16 cellular contexts compared by ENCODE assay signal in the genomic region with DNA sequence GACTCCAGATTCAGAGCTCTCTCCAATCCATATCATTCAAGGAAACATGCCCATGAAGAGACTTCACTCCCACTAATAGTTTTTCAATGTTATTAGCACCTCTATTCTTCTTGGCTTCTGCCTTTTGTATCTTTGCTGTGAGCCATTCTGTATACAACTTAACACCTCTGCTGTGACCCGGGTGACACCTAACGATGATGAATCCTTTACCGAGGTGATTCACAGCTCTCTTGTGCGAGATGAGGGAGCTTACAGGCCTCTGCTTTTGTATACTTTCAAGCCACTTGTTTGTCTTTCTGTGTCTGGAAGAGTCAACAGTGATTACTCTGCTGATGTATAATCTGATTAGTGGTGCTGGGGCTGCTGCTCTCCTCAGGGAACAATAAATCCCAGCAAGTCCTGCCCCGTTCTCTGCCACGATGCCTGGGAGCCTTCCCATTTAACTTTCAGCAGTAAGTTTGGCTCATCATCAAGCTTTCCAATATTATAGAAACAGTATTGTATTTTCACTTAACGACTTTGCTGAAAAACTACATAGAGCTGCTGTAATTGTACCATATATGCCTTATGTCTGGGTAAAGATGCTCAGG.
A peak's percentile ranks its signal among the peaks of the same experiment; 100 is the strongest.
DNase-seq lines count a peak whose midpoint lies in the region; ATAC-seq and TF ChIP-seq lines count a peak whose summit lies in the region.
"Had no signal": no experiment of that assay in that cellular context is flagged by ENCODE, and none has a peak within 500 bp of the region (broad histone marks: within the 10 kb centered on the region; RNA-seq: fewer than 3 reads in every experiment).

No MANE protein-coding gene starts in this region.

- H3K4me1 Mint-ChIP-seq in endodermal cell = peaks cover 42% of the 10 kb centered on the region
- H3K4me1 Mint-ChIP-seq: activated CD4-positive, alpha-beta T cell treated with anti-CD3 and anti-CD28 coated beads, Interleukin-2, amount 10 ng/mL, durations not matched to agents 7 days and 5 days had no signal

- peak overlapping the region; percentile 61 for H3K4me3 ChIP-seq in endodermal cell (ENCODE audit: low read length)
- H3K4me3 ChIP-seq in sigmoid colon = no peak overlapping the region
- H3K4me3 ChIP-seq in heart left ventricle = no peak overlapping the region
- H3K4me3 ChIP-seq: ascending aorta had no signal

- H3K27me3 ChIP-seq in endodermal cell (ENCODE audit: control insufficient read depth, insufficient read depth, low read length, poor library complexity, severe bottlenecking) (peaks cover 36% of the 10 kb centered on the region), sigmoid colon (no peaks in the 10 kb centered on the region), heart left ventricle (no peaks in the 10 kb centered on the region)
- H3K27me3 ChIP-seq: ascending aorta had no signal

- H3K36me3 Mint-ChIP-seq in endodermal cell (ENCODE audit: low read depth) = no peaks in the 10 kb centered on the region

- peaks cover 36% of the 10 kb centered on the region for H3K27me3 Mint-ChIP-seq in endodermal cell (ENCODE audit: insufficient read depth)
- H3K27me3 Mint-ChIP-seq: activated CD4-positive, alpha-beta T cell treated with anti-CD3 and anti-CD28 coated beads, Interleukin-2, amount 10 ng/mL, durations not matched to agents 7 days and 5 days had no signal

- TF ChIP-seq POLR2A in sigmoid colon (IDR thresholded peaks at IDR 0.05) (no peak), heart left ventricle (IDR thresholded peaks at IDR 0.05) (no peak)

- peak overlapping the region; percentile 46 for H3K27ac Mint-ChIP-seq in endodermal cell
- H3K27ac Mint-ChIP-seq: activated CD4-positive, alpha-beta T cell treated with anti-CD3 and anti-CD28 coated beads, Interleukin-2, amount 10 ng/mL, durations not matched to agents 7 days and 5 days had no signal

- DNase-seq in A172 (ENCODE audit: low spot score) (peak; percentile 40), ELF-1 (ENCODE audit: low read depth, low spot score) (peak; percentile 4), NCI-H748 (lab: John Stamatoyannopoulos, UW; ENCODE audit: unreplicated experiment) (peak; percentile 67), endodermal cell (peak; percentile 88), substantia nigra (lab: John Stamatoyannopoulos, UW) (no peak), sigmoid colon (no peak), heart left ventricle (no peak)
- DNase-seq: activated CD4-positive, alpha-beta T cell treated with anti-CD3 and anti-CD28 coated beads, Interleukin-2, amount 10 ng/mL, durations not matched to agents 7 days and 5 days; activated naive CD4-positive, alpha-beta T cell; CD8-positive, alpha-beta memory T cell; GF-D8; H7; mesenchymal stem cell had no signal

- H3K9me3 ChIP-seq in endodermal cell (ENCODE audit: control insufficient read depth, low read length) (peaks cover 8% of the 10 kb centered on the region), sigmoid colon (no peaks in the 10 kb centered on the region), heart left ventricle (no peaks in the 10 kb centered on the region)
- H3K9me3 ChIP-seq: ascending aorta had no signal

- H3K4me1 ChIP-seq in endodermal cell (ENCODE audit: control insufficient read depth, insufficient read depth, low read length) (peaks cover 21% of the 10 kb centered on the region), sigmoid colon (no peaks in the 10 kb centered on the region), heart left ventricle (no peaks in the 10 kb centered on the region)
- H3K4me1 ChIP-seq: ascending aorta had no signal

- H3K27ac ChIP-seq in endodermal cell (ENCODE audit: low read depth, low read length) = no peak overlapping the region
- no peak overlapping the region for H3K27ac ChIP-seq in substantia nigra (ENCODE audit: low read depth, low read length, poor library complexity, severe bottlenecking)
- H3K27ac ChIP-seq in sigmoid colon = no peak overlapping the region
- no peak overlapping the region for H3K27ac ChIP-seq in heart left ventricle
- H3K27ac ChIP-seq: ascending aorta had no signal

- TF ChIP-seq CTCF in endodermal cell (conservative IDR thresholded peaks at IDR 0.05) (no peak), sigmoid colon (IDR thresholded peaks at IDR 0.05) (no peak), heart left ventricle (IDR thresholded peaks at IDR 0.05) (no peak)

- no peak overlapping the region for H3K9ac ChIP-seq in endodermal cell (ENCODE audit: extremely low read depth, low read length, poor library complexity, severe bottlenecking)

- no peak overlapping the region for H3K4me3 Mint-ChIP-seq in endodermal cell
- H3K4me3 Mint-ChIP-seq: activated CD4-positive, alpha-beta T cell treated with anti-CD3 and anti-CD28 coated beads, Interleukin-2, amount 10 ng/mL, durations not matched to agents 7 days and 5 days; neural crest cell had no signal

- TF ChIP-seq EP300 in sigmoid colon (IDR thresholded peaks at IDR 0.05) = no peak

- H3K9me3 Mint-ChIP-seq in endodermal cell = no peaks in the 10 kb centered on the region
- H3K9me3 Mint-ChIP-seq: activated CD4-positive, alpha-beta T cell treated with anti-CD3 and anti-CD28 coated beads, Interleukin-2, amount 10 ng/mL, durations not matched to agents 7 days and 5 days; CD8-positive, alpha-beta memory T cell; neural crest cell had no signal

- no peak for ATAC-seq in heart left ventricle
- ATAC-seq in GM19463 (IDR thresholded peaks at IDR 0.05; ENCODE audit: unreplicated experiment) = no peak

- no peaks in the 10 kb centered on the region for H3K36me3 ChIP-seq in endodermal cell (ENCODE audit: control insufficient read depth, insufficient read depth, low read length)
- H3K36me3 ChIP-seq in sigmoid colon = no peaks in the 10 kb centered on the region
- H3K36me3 ChIP-seq in heart left ventricle = no peaks in the 10 kb centered on the region
- H3K36me3 ChIP-seq: ascending aorta had no signal

- intact Hi-C loops in sigmoid colon (cut with DNase I) = no loop called here
- intact Hi-C loops in heart left ventricle (cut with DNase I) = no loop called here

- 10 to 29% methylated on average over 4 to 7 of the region's 7 CpGs for WGBS in endodermal cell (ENCODE audit: insufficient coverage in 1 of 2, insufficient read length in 1 of 2), 2 experiments
- WGBS in sigmoid colon, 2 donors = 19 to 25% methylated on average over 7 of the region's 7 CpGs
- 32 to 51% (median 46%) methylated on average over 7 of the region's 7 CpGs for WGBS in heart left ventricle, 4 donors

Comparison
In these comparisons a context has a peak if more than half of its experiments do, and no peak if none do; other contexts are left out.
1. DNase-seq: peak in A172 (single experiment), ELF-1 (single experiment), NCI-H748 (single experiment) and endodermal cell (single experiment); none in substantia nigra (0 of 49), sigmoid colon (single experiment) and heart left ventricle (0 of 5).